Comparison of ENCODE assay signal across 1 cellular context in the genomic region with DNA sequence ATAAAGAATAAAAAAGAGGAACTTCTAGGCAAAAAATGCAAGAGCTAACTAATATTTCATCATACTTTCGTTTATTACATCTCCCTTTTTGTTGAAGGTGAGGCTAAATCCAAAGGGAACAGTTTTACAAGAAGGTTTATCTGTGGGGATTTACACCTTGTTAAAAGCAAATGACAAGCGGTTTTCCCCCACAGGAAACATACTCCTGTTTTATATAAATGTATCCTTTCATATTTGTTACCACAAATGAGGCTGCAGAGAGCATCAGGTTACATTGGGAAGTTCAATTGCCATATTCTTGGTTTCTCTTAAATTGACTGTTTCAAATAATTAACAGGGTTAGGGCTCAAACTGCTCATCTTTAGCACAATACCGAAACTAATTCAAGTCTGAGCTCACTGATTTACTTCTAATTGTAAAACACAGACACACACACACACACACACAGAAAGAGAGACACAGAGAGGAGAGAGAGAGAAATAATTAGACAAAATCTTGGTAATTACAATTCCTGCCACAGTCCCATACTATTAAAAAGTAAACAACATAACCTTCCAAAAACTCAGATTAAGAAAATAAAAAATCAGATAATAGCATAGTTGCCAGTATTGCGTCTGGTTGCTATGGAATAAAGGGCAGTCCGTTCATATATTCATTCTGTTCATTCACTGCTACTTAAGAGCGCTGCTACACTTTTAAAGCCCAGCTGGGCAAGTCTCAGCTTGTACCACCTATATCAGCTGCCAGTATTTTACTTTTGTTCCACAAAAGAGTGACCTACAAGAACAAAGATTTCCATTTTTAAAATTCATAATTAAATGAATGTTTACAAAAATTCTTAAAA.
TF ChIP-seq lines count a peak whose summit lies in the region.

No MANE protein-coding gene starts in this region.

TF ChIP-seq in GM12878, 131 proteins besides CTCF, POLR2A, EP300 and RAD21 (continued from another document):
- TF ChIP-seq NFIC (IDR thresholded peaks at IDR 0.05; ENCODE audit: low read depth, low read length) (peak; percentile 40; the same call in 1 of the 2 replicates), IKZF1 (conservative IDR thresholded peaks at IDR 0.05) (peak; percentile 87), CHD1 (IDR thresholded peaks at IDR 0.05; ENCODE audit: low read depth, low read length) (0 out of 2 replicates have a peak, but pooled peaks have one; percentile 32), KDM1A (IDR thresholded peaks at IDR 0.05; ENCODE audit: borderline replicate concordance) (no peak), SREBF1 (IDR thresholded peaks at IDR 0.05; ENCODE audit: low read length) (no peak), ATF7 (IDR thresholded peaks at IDR 0.05; ENCODE audit: low read depth) (peak; percentile 65), MTA2 (IDR thresholded peaks at IDR 0.05; ENCODE audit: low read depth) (peak; percentile 90), MLLT1 (IDR thresholded peaks at IDR 0.05) (peak; percentile 53; the same call in 1 of the 2 replicates), CREB1 (IDR thresholded peaks at IDR 0.05; ENCODE audit: low read depth) (no peak), BCL11A (IDR thresholded peaks at IDR 0.05; ENCODE audit: low read depth, low read length) (peak; percentile 13; the same call in 1 of the 2 replicates), NR2F1 (conservative IDR thresholded peaks at IDR 0.05) (0 out of 2 replicates have a peak, but pooled peaks have one; percentile 26), HDGF (IDR thresholded peaks at IDR 0.05) (no peak), KLF5 (IDR thresholded peaks at IDR 0.05; ENCODE audit: partially characterized antibody) (no peak), HCFC1 (IDR thresholded peaks at IDR 0.05; ENCODE audit: low read length) (no peak), ZNF24 (IDR thresholded peaks at IDR 0.05) (peak; percentile 70), TCF12 (IDR thresholded peaks at IDR 0.05; ENCODE audit: low read depth, low read length) (no peak), PAX8 (IDR thresholded peaks at IDR 0.05) (peak; percentile 29; the same call in 1 of the 2 replicates), DPF2 (IDR thresholded peaks at IDR 0.05) (peak; percentile 55)
- TF ChIP-seq, protein P1, sequence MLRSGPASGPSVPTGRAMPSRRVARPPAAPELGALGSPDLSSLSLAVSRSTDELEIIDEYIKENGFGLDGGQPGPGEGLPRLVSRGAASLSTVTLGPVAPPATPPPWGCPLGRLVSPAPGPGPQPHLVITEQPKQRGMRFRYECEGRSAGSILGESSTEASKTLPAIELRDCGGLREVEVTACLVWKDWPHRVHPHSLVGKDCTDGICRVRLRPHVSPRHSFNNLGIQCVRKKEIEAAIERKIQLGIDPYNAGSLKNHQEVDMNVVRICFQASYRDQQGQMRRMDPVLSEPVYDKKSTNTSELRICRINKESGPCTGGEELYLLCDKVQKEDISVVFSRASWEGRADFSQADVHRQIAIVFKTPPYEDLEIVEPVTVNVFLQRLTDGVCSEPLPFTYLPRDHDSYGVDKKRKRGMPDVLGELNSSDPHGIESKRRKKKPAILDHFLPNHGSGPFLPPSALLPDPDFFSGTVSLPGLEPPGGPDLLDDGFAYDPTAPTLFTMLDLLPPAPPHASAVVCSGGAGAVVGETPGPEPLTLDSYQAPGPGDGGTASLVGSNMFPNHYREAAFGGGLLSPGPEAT (IDR thresholded peaks at IDR 0.05; ENCODE audit: low read depth), result peak; percentile 59; the same call in 1 of the 2 replicates
- TF ChIP-seq, protein P2, sequence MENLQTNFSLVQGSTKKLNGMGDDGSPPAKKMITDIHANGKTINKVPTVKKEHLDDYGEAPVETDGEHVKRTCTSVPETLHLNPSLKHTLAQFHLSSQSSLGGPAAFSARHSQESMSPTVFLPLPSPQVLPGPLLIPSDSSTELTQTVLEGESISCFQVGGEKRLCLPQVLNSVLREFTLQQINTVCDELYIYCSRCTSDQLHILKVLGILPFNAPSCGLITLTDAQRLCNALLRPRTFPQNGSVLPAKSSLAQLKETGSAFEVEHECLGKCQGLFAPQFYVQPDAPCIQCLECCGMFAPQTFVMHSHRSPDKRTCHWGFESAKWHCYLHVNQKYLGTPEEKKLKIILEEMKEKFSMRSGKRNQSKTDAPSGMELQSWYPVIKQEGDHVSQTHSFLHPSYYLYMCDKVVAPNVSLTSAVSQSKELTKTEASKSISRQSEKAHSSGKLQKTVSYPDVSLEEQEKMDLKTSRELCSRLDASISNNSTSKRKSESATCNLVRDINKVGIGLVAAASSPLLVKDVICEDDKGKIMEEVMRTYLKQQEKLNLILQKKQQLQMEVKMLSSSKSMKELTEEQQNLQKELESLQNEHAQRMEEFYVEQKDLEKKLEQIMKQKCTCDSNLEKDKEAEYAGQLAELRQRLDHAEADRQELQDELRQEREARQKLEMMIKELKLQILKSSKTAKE (IDR thresholded peaks at IDR 0.05; ENCODE audit: low read depth, poor library complexity, severe bottlenecking), result peak; percentile 64
- TF ChIP-seq, protein P3, sequence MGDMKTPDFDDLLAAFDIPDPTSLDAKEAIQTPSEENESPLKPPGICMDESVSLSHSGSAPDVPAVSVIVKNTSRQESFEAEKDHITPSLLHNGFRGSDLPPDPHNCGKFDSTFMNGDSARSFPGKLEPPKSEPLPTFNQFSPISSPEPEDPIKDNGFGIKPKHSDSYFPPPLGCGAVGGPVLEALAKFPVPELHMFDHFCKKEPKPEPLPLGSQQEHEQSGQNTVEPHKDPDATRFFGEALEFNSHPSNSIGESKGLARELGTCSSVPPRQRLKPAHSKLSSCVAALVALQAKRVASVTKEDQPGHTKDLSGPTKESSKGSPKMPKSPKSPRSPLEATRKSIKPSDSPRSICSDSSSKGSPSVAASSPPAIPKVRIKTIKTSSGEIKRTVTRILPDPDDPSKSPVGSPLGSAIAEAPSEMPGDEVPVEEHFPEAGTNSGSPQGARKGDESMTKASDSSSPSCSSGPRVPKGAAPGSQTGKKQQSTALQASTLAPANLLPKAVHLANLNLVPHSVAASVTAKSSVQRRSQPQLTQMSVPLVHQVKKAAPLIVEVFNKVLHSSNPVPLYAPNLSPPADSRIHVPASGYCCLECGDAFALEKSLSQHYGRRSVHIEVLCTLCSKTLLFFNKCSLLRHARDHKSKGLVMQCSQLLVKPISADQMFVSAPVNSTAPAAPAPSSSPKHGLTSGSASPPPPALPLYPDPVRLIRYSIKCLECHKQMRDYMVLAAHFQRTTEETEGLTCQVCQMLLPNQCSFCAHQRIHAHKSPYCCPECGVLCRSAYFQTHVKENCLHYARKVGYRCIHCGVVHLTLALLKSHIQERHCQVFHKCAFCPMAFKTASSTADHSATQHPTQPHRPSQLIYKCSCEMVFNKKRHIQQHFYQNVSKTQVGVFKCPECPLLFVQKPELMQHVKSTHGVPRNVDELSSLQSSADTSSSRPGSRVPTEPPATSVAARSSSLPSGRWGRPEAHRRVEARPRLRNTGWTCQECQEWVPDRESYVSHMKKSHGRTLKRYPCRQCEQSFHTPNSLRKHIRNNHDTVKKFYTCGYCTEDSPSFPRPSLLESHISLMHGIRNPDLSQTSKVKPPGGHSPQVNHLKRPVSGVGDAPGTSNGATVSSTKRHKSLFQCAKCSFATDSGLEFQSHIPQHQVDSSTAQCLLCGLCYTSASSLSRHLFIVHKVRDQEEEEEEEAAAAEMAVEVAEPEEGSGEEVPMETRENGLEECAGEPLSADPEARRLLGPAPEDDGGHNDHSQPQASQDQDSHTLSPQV (IDR thresholded peaks at IDR 0.05), result no peak
- TF ChIP-seq, protein P4, sequence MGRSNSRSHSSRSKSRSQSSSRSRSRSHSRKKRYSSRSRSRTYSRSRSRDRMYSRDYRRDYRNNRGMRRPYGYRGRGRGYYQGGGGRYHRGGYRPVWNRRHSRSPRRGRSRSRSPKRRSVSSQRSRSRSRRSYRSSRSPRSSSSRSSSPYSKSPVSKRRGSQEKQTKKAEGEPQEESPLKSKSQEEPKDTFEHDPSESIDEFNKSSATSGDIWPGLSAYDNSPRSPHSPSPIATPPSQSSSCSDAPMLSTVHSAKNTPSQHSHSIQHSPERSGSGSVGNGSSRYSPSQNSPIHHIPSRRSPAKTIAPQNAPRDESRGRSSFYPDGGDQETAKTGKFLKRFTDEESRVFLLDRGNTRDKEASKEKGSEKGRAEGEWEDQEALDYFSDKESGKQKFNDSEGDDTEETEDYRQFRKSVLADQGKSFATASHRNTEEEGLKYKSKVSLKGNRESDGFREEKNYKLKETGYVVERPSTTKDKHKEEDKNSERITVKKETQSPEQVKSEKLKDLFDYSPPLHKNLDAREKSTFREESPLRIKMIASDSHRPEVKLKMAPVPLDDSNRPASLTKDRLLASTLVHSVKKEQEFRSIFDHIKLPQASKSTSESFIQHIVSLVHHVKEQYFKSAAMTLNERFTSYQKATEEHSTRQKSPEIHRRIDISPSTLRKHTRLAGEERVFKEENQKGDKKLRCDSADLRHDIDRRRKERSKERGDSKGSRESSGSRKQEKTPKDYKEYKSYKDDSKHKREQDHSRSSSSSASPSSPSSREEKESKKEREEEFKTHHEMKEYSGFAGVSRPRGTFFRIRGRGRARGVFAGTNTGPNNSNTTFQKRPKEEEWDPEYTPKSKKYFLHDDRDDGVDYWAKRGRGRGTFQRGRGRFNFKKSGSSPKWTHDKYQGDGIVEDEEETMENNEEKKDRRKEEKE (IDR thresholded peaks at IDR 0.05), result no peak
TF ChIP-seq in GM12878: peak in this region for 21.
